Comparison of ENCODE assay signal across 8 cellular contexts in the genomic region with DNA sequence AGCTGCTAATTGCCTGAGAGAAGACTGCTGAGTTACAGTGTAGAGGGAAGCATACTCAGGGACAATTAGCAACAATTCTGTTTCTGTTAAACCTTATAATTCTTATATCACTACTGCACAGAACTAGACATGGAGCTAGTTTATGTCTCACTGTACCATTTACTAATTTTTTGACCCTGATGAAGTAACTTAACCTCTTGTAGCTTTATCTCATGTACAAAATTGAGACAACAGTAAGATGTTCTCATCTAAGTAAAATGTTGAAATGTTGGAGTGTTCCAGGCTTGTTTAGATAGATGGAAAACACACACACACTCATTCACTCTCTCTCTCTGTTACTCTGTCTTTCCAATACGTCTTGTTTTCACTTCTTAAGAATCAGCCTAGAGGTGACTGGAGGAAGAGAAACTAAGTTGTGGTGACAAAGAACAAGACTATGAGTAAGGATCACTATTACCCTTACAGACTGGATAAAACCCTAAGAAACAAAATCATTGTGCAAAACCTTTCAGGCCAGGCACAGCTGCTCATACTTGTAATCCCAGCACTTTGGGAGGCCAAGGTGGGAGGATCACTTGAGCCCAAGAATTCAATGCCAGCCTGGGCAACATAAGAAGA.
A peak's percentile ranks its signal among the peaks of the same experiment; 100 is the strongest.
DNase-seq lines count a peak whose midpoint lies in the region; ATAC-seq lines count a peak whose summit lies in the region.
"Not testable (repeated sequence)": the region's sequence is repeated elsewhere in the genome, so short reads cannot be mapped to it uniquely, and the experiment has no call there.

No MANE protein-coding gene starts in this region.

- DNase-seq in activated naive CD4-positive, alpha-beta T cell treated with anti-CD3 and anti-CD28 coated beads, Interleukin-2, amount 50 U/mL, for 72 hours (ENCODE audit: low spot score in 2 of 2); stimulated activated effector memory CD8-positive, alpha-beta T cell treated with anti-CD3 and anti-CD28 coated beads, Interleukin-12 subunit alpha, Interleukin-12 subunit beta, amount 100 ng/mL, for 72 hours (ENCODE audit: low spot score in 2 of 2): not testable (repeated sequence)

- ATAC-seq in GM18502 (IDR thresholded peaks at IDR 0.05; ENCODE audit: poor library complexity, unreplicated experiment) (peak; percentile 91), GM18870 (IDR thresholded peaks at IDR 0.05; ENCODE audit: unreplicated experiment) (peak; percentile 88), GM21367 (IDR thresholded peaks at IDR 0.05; ENCODE audit: unreplicated experiment) (peak; percentile 64), HG02642 (IDR thresholded peaks at IDR 0.05; ENCODE audit: poor library complexity, unreplicated experiment) (peak; percentile 64), HG03135 (IDR thresholded peaks at IDR 0.05; ENCODE audit: unreplicated experiment) (peak; percentile 81)
- ATAC-seq in activated CD4-positive, CD25-positive, alpha-beta regulatory T cell treated with anti-CD3 and anti-CD28 coated beads, Interleukin-2, amount 50 U/mL, for 24 hours: peak; percentile 82 to 92
- peak; percentile 91 to 92 for ATAC-seq in activated naive CD4-positive, alpha-beta T cell treated with anti-CD3 and anti-CD28 coated beads, Interleukin-2, amount 50 U/mL, for 72 hours
- ATAC-seq in stimulated activated effector memory CD8-positive, alpha-beta T cell treated with anti-CD3 and anti-CD28 coated beads, Interleukin-12 subunit alpha, Interleukin-12 subunit beta, amount 100 ng/mL, for 72 hours: peak; percentile 98

- H3K9me3 Mint-ChIP-seq in activated naive CD4-positive, alpha-beta T cell treated with anti-CD3 and anti-CD28 coated beads, Interleukin-2, amount 50 U/mL, for 72 hours; stimulated activated effector memory CD8-positive, alpha-beta T cell treated with anti-CD3 and anti-CD28 coated beads, Interleukin-12 subunit alpha, Interleukin-12 subunit beta, amount 100 ng/mL, for 72 hours: not testable (repeated sequence)

- H3K4me3 Mint-ChIP-seq in stimulated activated effector memory CD8-positive, alpha-beta T cell treated with anti-CD3 and anti-CD28 coated beads, Interleukin-12 subunit alpha, Interleukin-12 subunit beta, amount 100 ng/mL, for 72 hours: not testable (repeated sequence)

- H3K4me1 Mint-ChIP-seq in stimulated activated effector memory CD8-positive, alpha-beta T cell treated with anti-CD3 and anti-CD28 coated beads, Interleukin-12 subunit alpha, Interleukin-12 subunit beta, amount 100 ng/mL, for 72 hours: not testable (repeated sequence)

- H3K27ac Mint-ChIP-seq in activated naive CD4-positive, alpha-beta T cell treated with anti-CD3 and anti-CD28 coated beads, Interleukin-2, amount 50 U/mL, for 72 hours; stimulated activated effector memory CD8-positive, alpha-beta T cell treated with anti-CD3 and anti-CD28 coated beads, Interleukin-12 subunit alpha, Interleukin-12 subunit beta, amount 100 ng/mL, for 72 hours: not testable (repeated sequence)

- H3K36me3 Mint-ChIP-seq in activated naive CD4-positive, alpha-beta T cell treated with anti-CD3 and anti-CD28 coated beads, Interleukin-2, amount 50 U/mL, for 72 hours; stimulated activated effector memory CD8-positive, alpha-beta T cell treated with anti-CD3 and anti-CD28 coated beads, Interleukin-12 subunit alpha, Interleukin-12 subunit beta, amount 100 ng/mL, for 72 hours: not testable (repeated sequence)
